ENCODE assay signal across 8 cellular contexts in the genomic region with DNA sequence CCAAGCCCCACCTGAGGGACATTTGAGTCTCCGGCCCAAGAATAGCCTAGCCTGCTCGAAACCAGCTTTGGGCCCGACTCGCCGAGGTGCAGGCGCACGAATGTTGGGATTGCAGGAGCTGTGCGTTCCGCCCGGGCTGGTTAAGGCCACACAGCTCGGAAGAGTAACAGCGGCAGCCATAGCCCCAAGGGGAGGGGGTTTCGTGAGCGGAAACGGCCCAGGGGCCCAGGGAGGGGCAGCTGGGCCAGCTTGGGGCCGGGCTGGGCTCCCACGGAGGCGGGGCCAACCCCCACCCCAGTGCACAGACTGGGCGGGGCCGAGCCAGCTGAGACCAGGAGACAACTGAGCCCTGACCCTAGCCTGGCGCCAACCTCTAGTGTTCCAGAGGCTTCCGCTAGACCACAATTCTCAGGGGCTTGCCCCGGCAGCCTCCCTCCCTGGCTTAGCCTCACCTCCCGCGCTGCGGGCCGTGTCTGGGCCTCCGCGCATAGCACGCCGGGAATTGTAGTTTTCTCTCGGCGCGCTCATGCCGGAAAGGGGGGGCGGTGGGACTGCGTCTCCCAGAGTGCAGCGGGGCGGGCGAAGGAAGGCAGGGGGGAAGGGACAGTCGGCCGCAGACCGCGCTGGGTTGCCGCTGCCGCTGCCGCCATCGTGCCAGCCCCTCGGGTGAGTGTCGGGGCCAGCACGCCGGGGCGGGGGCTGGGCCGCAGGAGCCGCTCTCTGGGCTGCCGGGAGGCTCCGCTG.
DNase-seq lines count a peak whose midpoint lies in the region; ATAC-seq and TF ChIP-seq lines count a peak whose summit lies in the region.

A gene (plus strand): TSS at position 614 of the 744 bp plus-strand sequence. CDS start 18,198 bp downstream, outside the sequence.

- in situ Hi-C loops in GM18951 (cut with MboI; ENCODE audit: low sequenced_read_pairs, unreplicated experiment), result no loop called here

- TF ChIP-seq POLR2A in GM18951 (IDR thresholded peaks at IDR 0.05; ENCODE audit: extremely low read depth, insufficient read depth, insufficient read length), result peak; percentile 71

- peak; percentile 91 for DNase-seq in AG08395 (ENCODE audit: low spot score)
- DNase-seq in NCI-H345 treated with DMSO at 0.1 percent for 48 hours (lab: John Stamatoyannopoulos, UW; ENCODE audit: unreplicated experiment), result peak; percentile 76
- DNase-seq in activated CD4-positive, CD25-positive, alpha-beta regulatory T cell (lab: John Stamatoyannopoulos, UW), result peak; percentile 87 to 92 (median 89)
- peak; percentile 94 for DNase-seq in central memory CD4-positive, alpha-beta T cell
- peak; percentile 93 for DNase-seq in inferior parietal cortex (ENCODE audit: extremely low spot score)
- peak; percentile 92 for DNase-seq in stimulated activated CD4-positive, alpha-beta T cell treated with anti-CD3 and anti-CD28 coated beads, Interleukin-12 subunit alpha, Interleukin-12 subunit beta, amount 100 ng/mL, for 4 hours

- ATAC-seq in HG03196 (IDR thresholded peaks at IDR 0.05; ENCODE audit: unreplicated experiment), result peak; percentile 44

Comparison
In these comparisons a context has a peak if more than half of its experiments do, and no peak if none do; other contexts are left out.
1. Peak in every context shown above with its lines: DNase-seq and ATAC-seq.